Comparison of ENCODE assay signal across 1 cellular context in the genomic region with DNA sequence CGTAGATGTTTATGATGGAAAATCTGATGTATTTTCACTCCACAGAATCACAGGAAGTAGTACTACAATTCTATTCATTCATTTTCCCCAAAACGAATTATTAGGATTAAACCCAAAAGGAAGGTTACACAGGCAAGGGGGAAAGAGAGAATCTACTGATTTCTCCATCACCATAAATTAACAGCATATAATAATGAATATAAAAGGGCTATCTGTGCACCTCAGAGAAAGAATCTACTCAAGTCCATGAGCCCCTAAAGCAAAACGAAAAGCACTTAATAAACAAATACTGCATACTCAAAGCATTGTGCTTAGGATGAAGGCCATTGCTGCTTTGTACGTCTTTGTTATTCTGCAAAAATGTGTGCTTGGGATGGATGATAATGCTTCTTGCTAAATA.
A peak's percentile ranks its signal among the peaks of the same experiment; 100 is the strongest.
TF ChIP-seq lines count a peak whose summit lies in the region.

No MANE protein-coding gene starts in this region.

TF ChIP-seq in A549, 52 proteins besides CTCF, POLR2A, EP300 and RAD21 (continued from another document):
- 0 out of 2 replicates have a peak, but pooled peaks have one; percentile 81 for TF ChIP-seq RNF2 (IDR thresholded peaks at IDR 0.05; ENCODE audit: borderline replicate concordance, low read depth)
- TF ChIP-seq CHD2 (IDR thresholded peaks at IDR 0.05; ENCODE audit: low read length, partially characterized antibody), result no peak
